ENCODE assay signal across 17 cellular contexts in genomic region chr9:82410891-82411290, GRCh38.
A peak's percentile ranks its signal among the peaks of the same experiment; 100 is the strongest.
DNase-seq lines count a peak whose midpoint lies in the region; ATAC-seq and TF ChIP-seq lines count a peak whose summit lies in the region.
"Had no signal": no experiment of that assay in that cellular context is flagged by ENCODE, and none has a peak within 500 bp of the region (broad histone marks: within the 10 kb centered on the region; RNA-seq: fewer than 3 reads in every experiment).

No MANE protein-coding gene starts in this region.

- DNase-seq in epithelial cell of prostate (ENCODE audit: low read depth, low spot score) = no peak
- no peak for DNase-seq in testis
- no peak for DNase-seq in NCI-H446 treated with DMSO at 0.1 percent for 48 hours (lab: John Stamatoyannopoulos, UW)
- no peak for DNase-seq in 8988T
- no peak for DNase-seq in activated CD4-positive, alpha-beta T cell treated with anti-CD3 and anti-CD28 coated beads, Interleukin-2, amount 50 U/mL, for 48 hours
- DNase-seq: activated CD8-positive, alpha-beta T cell treated with anti-CD3 and anti-CD28 coated beads, Interleukin-2, amount 10 ng/mL, durations not matched to agents 7 days and 5 days; adrenal gland; cerebellar nuclear complex; lower lobe of right lung; NCI-H2107 had no signal

- no peak for TF ChIP-seq CTCF in testis (IDR thresholded peaks at IDR 0.05)

- no peak overlapping the region for H3K4me3 ChIP-seq in testis
- H3K4me3 ChIP-seq: adrenal gland, lower lobe of right lung had no signal

- no peaks in the 10 kb centered on the region for H3K27me3 ChIP-seq in testis
- H3K27me3 ChIP-seq: adrenal gland had no signal

- H3K27ac ChIP-seq in epithelial cell of prostate (peak overlapping the region; percentile 5), testis (no peak overlapping the region)
- H3K27ac ChIP-seq: adrenal gland, lower lobe of right lung, VCaP had no signal

- H3K36me3 ChIP-seq in testis (ENCODE audit: low read depth, missing control alignments) = no peaks in the 10 kb centered on the region
- H3K36me3 ChIP-seq: adrenal gland, lower lobe of right lung had no signal

- ATAC-seq in GM18858 (IDR thresholded peaks at IDR 0.05; ENCODE audit: unreplicated experiment) (peak; percentile 16), GM21526 (IDR thresholded peaks at IDR 0.05; ENCODE audit: low FRiP score, unreplicated experiment) (peak; percentile 23), HG03159 (IDR thresholded peaks at IDR 0.05; ENCODE audit: unreplicated experiment) (peak; percentile 30)
- ATAC-seq: activated CD8-positive, alpha-beta T cell treated with anti-CD3 and anti-CD28 coated beads, Interleukin-2, amount 10 ng/mL, durations not matched to agents 7 days and 5 days; activated T-helper 17 cell treated with anti-CD3 and anti-CD28 coated beads, Interleukin-2, amount 50 U/mL, for 72 hours; HCT116; natural killer cell treated with Interleukin-12 subunit alpha and Interleukin-12 subunit beta and Interleukin-15 and Interleukin-18, amount 100 ng/mL, for 72 hours had no signal

- no peak for TF ChIP-seq POLR2A in testis (IDR thresholded peaks at IDR 0.05)

- no peaks in the 10 kb centered on the region for H3K9me3 ChIP-seq in testis
- H3K9me3 ChIP-seq: adrenal gland, lower lobe of right lung had no signal

- no peaks in the 10 kb centered on the region for H3K4me1 ChIP-seq in testis
- H3K4me1 ChIP-seq: adrenal gland, lower lobe of right lung had no signal

- intact Hi-C loops in testis (cut with DNase I; ENCODE audit: low total_unique reads) = no loop called here
